Comparison of ENCODE assay signal across 9 cellular contexts in the genomic region with DNA sequence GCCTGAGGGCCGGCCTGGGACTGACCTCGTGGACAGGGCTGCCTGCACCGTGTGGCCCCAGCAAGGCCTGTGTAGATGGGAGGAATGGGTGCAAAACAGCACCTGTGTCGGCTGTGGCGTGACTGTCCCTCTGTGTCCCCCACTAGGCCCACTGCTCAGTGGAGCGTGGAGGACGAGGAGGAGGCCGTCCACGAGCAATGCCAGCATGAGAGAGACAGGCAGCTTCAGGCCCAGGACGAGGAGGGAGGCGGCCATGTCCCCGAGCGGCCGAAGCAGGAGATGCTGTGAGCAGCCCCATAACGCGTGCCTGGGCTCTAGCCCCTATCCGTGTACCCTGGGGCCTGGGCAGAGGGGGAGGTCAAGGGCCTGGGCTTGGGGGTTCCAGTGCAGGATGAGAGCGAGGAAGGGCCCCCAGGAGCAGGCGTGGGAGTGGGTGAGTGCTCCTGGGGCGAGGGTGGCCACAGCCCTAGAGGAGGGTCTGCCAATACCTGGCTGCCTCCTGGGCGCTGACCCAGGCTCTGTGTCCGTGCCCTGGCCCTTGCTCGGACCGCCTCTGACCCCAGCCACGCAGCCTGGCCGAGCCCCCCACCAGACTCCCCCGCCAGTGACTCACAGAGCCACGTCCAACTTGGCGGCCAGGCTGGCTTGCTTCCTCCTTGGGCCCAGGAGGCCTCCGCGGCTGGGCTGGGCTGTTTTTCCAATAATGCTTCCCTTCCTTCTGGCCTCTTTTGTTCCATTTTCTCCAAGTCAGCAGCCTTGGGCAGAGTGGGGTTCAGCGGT. TPM values are rescaled to one million over a fixed set of nuclear protein-coding genes. Genes with fewer than 3 reads are reported as not detected.
DNase-seq lines count a peak whose midpoint lies in the region; ATAC-seq, FAIRE-seq and TF ChIP-seq lines count a peak whose summit lies in the region.
"Had no signal": no experiment of that assay in that cellular context is flagged by ENCODE, and none has a peak within 500 bp of the region (broad histone marks: within the 10 kb centered on the region; RNA-seq: fewer than 3 reads in every experiment).

No MANE protein-coding gene starts in this region.

- intact Hi-C loops in K562 (cut with micrococcal nuclease) = loop anchor here (5.0 kb wide), 1 partner anchor 188 kb away; no protein-coding TSS in a partner anchor

- H3K27ac ChIP-seq in ACC112 (ENCODE audit: low read depth, low read length) (peak overlapping the region; percentile 64), K562 (ENCODE audit: extremely low read depth, low read depth, low read length) (no peak overlapping the region), muscle layer of colon (ENCODE audit: low read depth, low read length) (peak overlapping the region; percentile 49), MM.1S (ENCODE audit: low read length) (no peak overlapping the region)

- TF ChIP-seq RAD21 in K562 (CRISPR knock-in tag; conservative IDR thresholded peaks at IDR 0.05 in 1 of 2, IDR thresholded peaks at IDR 0.05 in 1 of 2) = no peak

- H3K4me1 ChIP-seq in ACC112 (ENCODE audit: control insufficient read depth, insufficient read depth, low read length, unreplicated experiment) = peaks cover 34% of the 10 kb centered on the region
- H3K4me1 ChIP-seq in K562 (replicated peaks in 1 of 2; ENCODE audit: control insufficient read depth in 2 of 2, insufficient read depth in 2 of 2, low read length in 2 of 2) = peaks cover 0 to 39% of the 10 kb centered on the region in 2 experiments; a peak in 2 of 5 replicates
- H3K4me1 ChIP-seq in muscle layer of colon (ENCODE audit: insufficient read depth, low read length) = peaks cover 26% of the 10 kb centered on the region
- H3K4me1 ChIP-seq in MM.1S (ENCODE audit: low read length) = no peaks in the 10 kb centered on the region

- TF ChIP-seq CTCF in K562 (IDR thresholded peaks at IDR 0.05 in 2 of 3, conservative IDR thresholded peaks at IDR 0.05 in 1 of 3; ENCODE audit: insufficient read depth in 2 of 3, low read depth in 1 of 3, low read length in 3 of 3) (no peak), MM.1S (IDR thresholded peaks at IDR 0.05; ENCODE audit: low read length) (no peak)

- H3K4me2 ChIP-seq in K562 (ENCODE audit: insufficient read depth, low read length) = no peak overlapping the region
- no peak overlapping the region for H3K4me2 ChIP-seq in MM.1S (ENCODE audit: low read depth, low read length)

- in situ Hi-C loops in K562 (cut with MboI) = loop anchor here (5.0 to 10.0 kb wide), 2 partner anchors 37 to 125 kb away; partner anchors contain the start of gene TNNT3

- H4K20me1 ChIP-seq in K562 (replicated peaks; ENCODE audit: control insufficient read depth, insufficient read depth, low read length) = 0 out of 2 replicates have a peak, but pooled peaks cover 5% of the 10 kb centered on the region
- no peaks in the 10 kb centered on the region for H4K20me1 ChIP-seq in MM.1S (ENCODE audit: insufficient read depth, low read length)

- H2AFZ ChIP-seq in ACC112 (ENCODE audit: low read length, unreplicated experiment) (peak overlapping the region; percentile 48), K562 (ENCODE audit: low read depth, low read length) (no peak overlapping the region), MM.1S (ENCODE audit: low read length) (no peak overlapping the region)

- WGBS in K562 (ENCODE audit: insufficient coverage, low coverage, missing lambda C conversion rate) = 6% methylated on average over 17 of the region's 32 CpGs

- H3K4me3 ChIP-seq in ACC112 (ENCODE audit: low read depth, low read length) = no peak overlapping the region
- H3K4me3 ChIP-seq in K562 = no peak overlapping the region
- no peak overlapping the region for H3K4me3 ChIP-seq in muscle layer of colon (ENCODE audit: low read depth in 1 of 2, low read length in 2 of 2)
- H3K4me3 ChIP-seq in MM.1S (ENCODE audit: low read length) = no peak overlapping the region

- DNase-seq in K562 (ENCODE audit: extremely low read depth in 1 of 4, low spot score in 3 of 4) (no peak), HCEC 1CT (no peak), MM.1S (no peak), NCI-H774 (lab: John Stamatoyannopoulos, UW) (no peak)

- CTCF ChIA-PET in K562 (lab: Yijun Ruan, JAX; ENCODE audit: low intra/inter-chr PET ratio) = interaction anchor here (0.6 to 6.5 kb wide), 3 partner anchors 53 to 363 kb away, joined by 3 to 93 read pairs (median 5); partner anchors contain the start of gene H19

- H3K27me3 ChIP-seq in ACC112 (ENCODE audit: insufficient read depth, low read length) (no peaks in the 10 kb centered on the region), K562 (ENCODE audit: control insufficient read depth in 2 of 2, insufficient read depth in 2 of 2, low read length in 2 of 2) (peaks cover 3 to 50% of the 10 kb centered on the region in 2 experiments; a peak in 3 of 5 replicates), muscle layer of colon (ENCODE audit: control insufficient read depth in 1 of 2, insufficient read depth in 2 of 2, low read length in 2 of 2) (no peaks in the 10 kb centered on the region), MM.1S (replicated peaks; ENCODE audit: insufficient read depth, low read length) (no peaks in the 10 kb centered on the region)

- H3F3A ChIP-seq in MM.1S (ENCODE audit: insufficient read depth, low read length) = no peaks in the 10 kb centered on the region

- H3K9ac ChIP-seq in K562 (ENCODE audit: insufficient read depth in 1 of 2, low read depth in 2 of 2, low read length in 2 of 2) (no peak overlapping the region), muscle layer of colon (ENCODE audit: low read length) (no peak overlapping the region), MM.1S (ENCODE audit: low read length) (no peak overlapping the region)

- H3K79me2 ChIP-seq in ACC112 (ENCODE audit: control insufficient read depth, insufficient read depth, low read length, unreplicated experiment) = no peaks in the 10 kb centered on the region
- no peaks in the 10 kb centered on the region for H3K79me2 ChIP-seq in K562 (ENCODE audit: control insufficient read depth, insufficient read depth, low read length)
- H3K79me2 ChIP-seq in MM.1S (ENCODE audit: low read length) = no peaks in the 10 kb centered on the region

- no peak for TF ChIP-seq EP300 in K562 (IDR thresholded peaks at IDR 0.05; ENCODE audit: low read length)

- no peaks in the 10 kb centered on the region for H3K9me2 ChIP-seq in MM.1S (replicated peaks; ENCODE audit: insufficient read depth, low read length)

- H3K9me3 ChIP-seq in K562 (replicated peaks; ENCODE audit: control insufficient read depth, insufficient read depth, low read depth, low read length) (no peaks in the 10 kb centered on the region), muscle layer of colon (ENCODE audit: low read length) (no peaks in the 10 kb centered on the region), MM.1S (replicated peaks; ENCODE audit: insufficient read depth, low read length) (no peaks in the 10 kb centered on the region)

- ATAC-seq in K562 = no peak

- no peak for FAIRE-seq in K562 (lab: Jason Lieb, UNC)
- FAIRE-seq: endometrium had no signal

- BruUV-seq in K562 (replicated peaks; lab: Mats Ljungman, UMichigan) = no TSS peak

- POLR2A ChIA-PET in K562 (lab: Yijun Ruan, JAX) = no interaction called here

- H3K36me3 ChIP-seq in ACC112 (ENCODE audit: insufficient read depth, low read length) = no peaks in the 10 kb centered on the region
- H3K36me3 ChIP-seq in K562 (ENCODE audit: control insufficient read depth, insufficient read depth, low read length) = no peaks in the 10 kb centered on the region
- H3K36me3 ChIP-seq in muscle layer of colon (ENCODE audit: insufficient read depth, low read length) = peaks cover 5% of the 10 kb centered on the region
- H3K36me3 ChIP-seq in MM.1S (replicated peaks; ENCODE audit: insufficient read depth, low read length) = no peaks in the 10 kb centered on the region; the same call in 1 of the 2 replicates

- TF ChIP-seq POLR2A in K562 (conservative IDR thresholded peaks at IDR 0.05) = no peak

- H3K9me1 ChIP-seq in K562 (ENCODE audit: control insufficient read depth, insufficient read depth, low read length) = no peaks in the 10 kb centered on the region

RNA-seq across cellular contexts. Expression of gene PRR33, which starts 11.6 kb away (rescaled TPM):
- total RNA-seq in K562 (2011; cell fraction: chromatin; rRNA removed; ENCODE audit: low replicate concordance) = not detected in 2 replicates
- not detected in 2 replicates for total RNA-seq in K562 (2011; cell fraction: nucleolus; rRNA removed)
- total RNA-seq in K562 (2011; cell fraction: nucleoplasm; rRNA removed) = not detected in 2 replicates
- total RNA-seq in K562 (2014; rRNA removed) (not detected in 2 replicates), K562 (2014; rRNA removed; fragmentation: Illumina TruSeq; extraction: Trizol) (not detected in 2 replicates), K562 (2015; rRNA removed; fragmentation: Illumina TruSeq; extraction: Trizol) (not detected in 2 replicates), K562 (2021) (not detected in 2 replicates)
- polyA plus RNA-seq in K562 (2011; rRNA removed) (not detected in 2 replicates), K562 (2014; fragmentation: Illumina TruSeq; extraction: Trizol) (not detected in 2 replicates), K562 (2014; fragmentation: Nextera tagmentation; extraction: Ambion mirVana) (not detected), K562 (2014; rRNA removed) (not detected in 2 replicates)
- not detected in 2 replicates for polyA plus RNA-seq in K562 (2011; cell fraction: cytosol; rRNA removed)
- polyA plus RNA-seq in K562 (2011; cell fraction: nucleus; rRNA removed) = not detected in 2 replicates
- not detected in 2 replicates for polyA plus RNA-seq in K562 (2012)
- not detected in 2 replicates for polyA minus RNA-seq in K562 (2011; rRNA and poly(A)+ RNA removed)
- not detected in 2 replicates for polyA minus RNA-seq in K562 (2011; cell fraction: cytosol; rRNA and poly(A)+ RNA removed)
- not detected in 2 replicates for polyA minus RNA-seq in K562 (2011; cell fraction: nucleus; rRNA and poly(A)+ RNA removed)
- total RNA-seq: CD8-positive, alpha-beta memory T cell; renal cortical epithelial cell had no signal

RNA-seq across cellular contexts. Expression of gene LSP1, which starts 27.2 kb away (rescaled TPM):
- 0.23 TPM in 1 of 2 replicates, not detected in the other for total RNA-seq in K562 (2011; cell fraction: chromatin; rRNA removed; ENCODE audit: low replicate concordance)
- not detected in 2 replicates for total RNA-seq in K562 (2011; cell fraction: nucleolus; rRNA removed)
- not detected in 2 replicates for total RNA-seq in K562 (2011; cell fraction: nucleoplasm; rRNA removed)
- total RNA-seq in K562 (2014; rRNA removed) = 0.08 and 1.2 TPM in 2 replicates
- not detected in 2 replicates for total RNA-seq in K562 (2014; rRNA removed; fragmentation: Illumina TruSeq; extraction: Trizol)
- 0.65 TPM in 1 of 2 replicates, not detected in the other for total RNA-seq in K562 (2015; rRNA removed; fragmentation: Illumina TruSeq; extraction: Trizol)
- 0.73 and 1.1 TPM in 2 replicates for total RNA-seq in K562 (2021)
- polyA plus RNA-seq in K562 (2011; rRNA removed) = 0.28 and 0.45 TPM in 2 replicates
- 0.28 and 0.37 TPM in 2 replicates for polyA plus RNA-seq in K562 (2011; cell fraction: cytosol; rRNA removed)
- 0.26 and 0.60 TPM in 2 replicates for polyA plus RNA-seq in K562 (2011; cell fraction: nucleus; rRNA removed)
- 0.05 and 0.57 TPM in 2 replicates for polyA plus RNA-seq in K562 (2012)
- polyA plus RNA-seq in K562 (2014; fragmentation: Illumina TruSeq; extraction: Trizol) = 2.9 TPM in 1 of 2 replicates, not detected in the other
- polyA plus RNA-seq in K562 (2014; fragmentation: Nextera tagmentation; extraction: Ambion mirVana) = under 1 TPM in 1 of 2 experiments, not detected in 1; 0.38 TPM
- 0.08 TPM in 1 of 2 replicates, not detected in the other for polyA plus RNA-seq in K562 (2014; rRNA removed)
- polyA minus RNA-seq in K562 (2011; rRNA and poly(A)+ RNA removed) = 0.15 TPM in 1 of 2 replicates, not detected in the other
- polyA minus RNA-seq in K562 (2011; cell fraction: cytosol; rRNA and poly(A)+ RNA removed) = not detected in 2 replicates
- 0.11 TPM in 1 of 2 replicates, not detected in the other for polyA minus RNA-seq in K562 (2011; cell fraction: nucleus; rRNA and poly(A)+ RNA removed)
- total RNA-seq: renal cortical epithelial cell had no signal

RNA-seq across cellular contexts. Expression of gene TNNT3, which starts 39.4 kb away (rescaled TPM):
- total RNA-seq in K562 (2011; cell fraction: chromatin; rRNA removed; ENCODE audit: low replicate concordance) = not detected in 2 replicates
- not detected in 2 replicates for total RNA-seq in K562 (2011; cell fraction: nucleolus; rRNA removed)
- total RNA-seq in K562 (2011; cell fraction: nucleoplasm; rRNA removed) = not detected in 2 replicates
- total RNA-seq in K562 (2014; rRNA removed) = not detected in 2 replicates
- total RNA-seq in K562 (2014; rRNA removed; fragmentation: Illumina TruSeq; extraction: Trizol) = not detected in 2 replicates
- not detected in 2 replicates for total RNA-seq in K562 (2015; rRNA removed; fragmentation: Illumina TruSeq; extraction: Trizol)
- total RNA-seq in K562 (2021) = not detected in 2 replicates
- polyA plus RNA-seq in K562 (2011; rRNA removed) = 0.10 TPM in 1 of 2 replicates, not detected in the other
- polyA plus RNA-seq in K562 (2011; cell fraction: cytosol; rRNA removed) = not detected in 2 replicates
- 0.41 and 0.70 TPM in 2 replicates for polyA plus RNA-seq in K562 (2011; cell fraction: nucleus; rRNA removed)
- not detected in 2 replicates for polyA plus RNA-seq in K562 (2012)
- not detected in 2 replicates for polyA plus RNA-seq in K562 (2014; fragmentation: Illumina TruSeq; extraction: Trizol)
- not detected for polyA plus RNA-seq in K562 (2014; fragmentation: Nextera tagmentation; extraction: Ambion mirVana)
- polyA plus RNA-seq in K562 (2014; rRNA removed) = not detected in 2 replicates
- polyA minus RNA-seq in K562 (2011; rRNA and poly(A)+ RNA removed) = not detected in 2 replicates
- polyA minus RNA-seq in K562 (2011; cell fraction: cytosol; rRNA and poly(A)+ RNA removed) = not detected in 2 replicates
- polyA minus RNA-seq in K562 (2011; cell fraction: nucleus; rRNA and poly(A)+ RNA removed) = not detected in 2 replicates
- total RNA-seq: renal cortical epithelial cell had no signal
- polyA plus RNA-seq: CD8-positive, alpha-beta memory T cell had no signal

RNA-seq across cellular contexts. Expression of gene TNNI2, which starts 41.4 kb away (rescaled TPM):
- not detected in 2 replicates for total RNA-seq in K562 (2011; cell fraction: chromatin; rRNA removed; ENCODE audit: low replicate concordance)
- total RNA-seq in K562 (2011; cell fraction: nucleolus; rRNA removed) = not detected in 2 replicates
- not detected in 2 replicates for total RNA-seq in K562 (2011; cell fraction: nucleoplasm; rRNA removed)
- not detected in 2 replicates for total RNA-seq in K562 (2014; rRNA removed)
- total RNA-seq in K562 (2014; rRNA removed; fragmentation: Illumina TruSeq; extraction: Trizol) = not detected in 2 replicates
- total RNA-seq in K562 (2015; rRNA removed; fragmentation: Illumina TruSeq; extraction: Trizol) = not detected in 2 replicates
- not detected in 2 replicates for total RNA-seq in K562 (2021)
- not detected in 2 replicates for polyA plus RNA-seq in K562 (2011; rRNA removed)
- polyA plus RNA-seq in K562 (2011; cell fraction: cytosol; rRNA removed) = 0.13 TPM in 1 of 2 replicates, not detected in the other
- 0.32 TPM in 1 of 2 replicates, not detected in the other for polyA plus RNA-seq in K562 (2011; cell fraction: nucleus; rRNA removed)
- polyA plus RNA-seq in K562 (2012) = not detected in 2 replicates
- polyA plus RNA-seq in K562 (2014; fragmentation: Illumina TruSeq; extraction: Trizol) = not detected in 2 replicates
- not detected for polyA plus RNA-seq in K562 (2014; fragmentation: Nextera tagmentation; extraction: Ambion mirVana)
- polyA plus RNA-seq in K562 (2014; rRNA removed) = not detected in 2 replicates
- polyA minus RNA-seq in K562 (2011; rRNA and poly(A)+ RNA removed) = not detected in 2 replicates
- not detected in 2 replicates for polyA minus RNA-seq in K562 (2011; cell fraction: cytosol; rRNA and poly(A)+ RNA removed)
- polyA minus RNA-seq in K562 (2011; cell fraction: nucleus; rRNA and poly(A)+ RNA removed) = not detected in 2 replicates
- total RNA-seq: renal cortical epithelial cell had no signal
- polyA plus RNA-seq: CD8-positive, alpha-beta memory T cell had no signal

RNA-seq across cellular contexts. Expression of gene SYT8, which starts 45.3 kb away (rescaled TPM):
- total RNA-seq in K562 (2011; cell fraction: chromatin; rRNA removed; ENCODE audit: low replicate concordance) = not detected in 2 replicates
- not detected in 2 replicates for total RNA-seq in K562 (2011; cell fraction: nucleolus; rRNA removed)
- total RNA-seq in K562 (2011; cell fraction: nucleoplasm; rRNA removed) = not detected in 2 replicates
- total RNA-seq in K562 (2014; rRNA removed) (not detected in 2 replicates), K562 (2014; rRNA removed; fragmentation: Illumina TruSeq; extraction: Trizol) (not detected in 2 replicates), K562 (2015; rRNA removed; fragmentation: Illumina TruSeq; extraction: Trizol) (not detected in 2 replicates), K562 (2021) (not detected in 2 replicates)
- polyA plus RNA-seq in K562 (2011; rRNA removed) (not detected in 2 replicates), K562 (2014; fragmentation: Illumina TruSeq; extraction: Trizol) (not detected in 2 replicates), K562 (2014; fragmentation: Nextera tagmentation; extraction: Ambion mirVana) (not detected), K562 (2014; rRNA removed) (not detected in 2 replicates)
- polyA plus RNA-seq in K562 (2011; cell fraction: cytosol; rRNA removed) = not detected in 2 replicates
- polyA plus RNA-seq in K562 (2011; cell fraction: nucleus; rRNA removed) = not detected in 2 replicates
- polyA plus RNA-seq in K562 (2012) = not detected in 2 replicates
- not detected in 2 replicates for polyA minus RNA-seq in K562 (2011; rRNA and poly(A)+ RNA removed)
- not detected in 2 replicates for polyA minus RNA-seq in K562 (2011; cell fraction: cytosol; rRNA and poly(A)+ RNA removed)
- not detected in 2 replicates for polyA minus RNA-seq in K562 (2011; cell fraction: nucleus; rRNA and poly(A)+ RNA removed)
- total RNA-seq: CD8-positive, alpha-beta memory T cell had no signal
- polyA plus RNA-seq: CD8-positive, alpha-beta memory T cell had no signal

Comparison
In these comparisons a context has a peak if more than half of its experiments do, and no peak if none do; other contexts are left out.
1. H3K27ac ChIP-seq: peak in ACC112 (single experiment) and muscle layer of colon (single experiment); none in K562 (single experiment) and MM.1S (single experiment).